ENCODE assay signal across 35 cellular contexts in the genomic region with DNA sequence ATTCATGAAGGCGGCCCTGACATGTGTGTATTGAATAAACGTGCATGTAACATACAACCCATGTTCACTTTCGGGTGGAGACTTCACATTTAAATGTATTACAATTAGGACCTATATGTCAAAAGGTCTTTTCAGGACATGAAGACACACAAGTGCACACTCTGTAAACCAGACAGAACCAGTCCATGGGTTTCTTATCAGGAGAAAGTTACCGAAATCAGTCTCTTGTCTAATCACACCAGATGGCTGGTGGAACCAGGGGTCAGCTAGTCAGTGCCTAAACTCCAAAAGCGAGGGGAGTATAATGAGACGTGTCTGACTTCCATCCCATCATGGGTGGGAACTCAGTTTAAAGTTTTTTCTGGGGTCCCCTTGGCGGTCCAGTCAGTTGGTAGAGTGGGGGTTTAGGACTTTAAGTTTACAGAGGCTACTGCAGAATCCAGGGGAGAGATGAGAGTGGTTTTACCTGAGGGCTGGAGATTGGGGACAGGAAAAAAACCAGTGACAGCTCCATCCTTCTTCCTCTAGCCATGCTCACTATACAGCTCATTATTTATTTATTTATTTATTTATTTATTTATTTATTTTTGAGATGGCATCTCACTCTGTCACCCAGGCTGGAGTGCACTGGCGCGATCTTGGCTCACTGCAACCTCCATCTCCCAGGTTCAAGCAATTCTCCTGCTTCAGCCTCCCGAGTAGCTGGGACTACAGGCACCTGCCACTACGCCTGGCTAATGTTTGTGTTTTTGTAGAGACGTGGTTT.
"Had no signal": no experiment of that assay in that cellular context is flagged by ENCODE, and none has a peak within 500 bp of the region (broad histone marks: within the 10 kb centered on the region; RNA-seq: fewer than 3 reads in every experiment).

No MANE protein-coding gene starts in this region.

- H3K4me1 ChIP-seq: adrenal gland, body of pancreas, breast epithelium had no signal

- H3K4me3 ChIP-seq: adrenal gland, body of pancreas, breast epithelium had no signal

- H3K9me3 Mint-ChIP-seq: activated B cell treated with CpG ODN at 0.5 μM for 24 hours; activated CD4-positive, alpha-beta memory T cell treated with anti-CD3 and anti-CD28 coated beads for 36 hours; activated naive CD8-positive, alpha-beta T cell treated with anti-CD3 and anti-CD28 coated beads for 36 hours; activated T-helper 1 cell treated with anti-CD3 and anti-CD28 coated beads, Interleukin-12 subunit alpha, Interleukin-12 subunit beta, Interleukin-2, Interleukin-4 antibody, amounts not matched to agents 30 ng/mL and 10 ng/mL and 1 ng/mL, durations not matched to agents 14 hours and 24 hours and 36 hours; T-helper 1 cell treated with Interleukin-12 subunit alpha and Interleukin-12 subunit beta and Interleukin-4 antibody, amounts not matched to agents 30 μg/mL and 1 μg/mL, for 36 hours; T-helper 2 cell treated with Interferon-gamma antibody and Interleukin-4, amounts not matched to agents 5 μg/mL and 100 μg/mL, for 36 hours had no signal

- ATAC-seq: activated CD8-positive, alpha-beta T cell treated with anti-CD3 and anti-CD28 coated beads for 36 hours; activated naive CD4-positive, alpha-beta T cell treated with anti-CD3 and anti-CD28 coated beads, Interleukin-2, amount 50 U/mL, for 72 hours; activated T-cell treated with anti-CD3 and anti-CD28 coated beads, Interleukin-2, amount 50 U/mL, for 4 hours; activated T-cell treated with anti-CD3 and anti-CD28 coated beads, Interleukin-2, amount 50 U/mL, for 72 hours; activated T-helper 17 cell treated with anti-CD3 and anti-CD28 coated beads, Interleukin-2, amount 50 U/mL, for 72 hours; body of pancreas had no signal

- H3K27ac ChIP-seq: adrenal gland, body of pancreas, brain microvascular endothelial cell, breast epithelium, VCaP had no signal

- H3K36me3 Mint-ChIP-seq: activated CD4-positive, alpha-beta memory T cell treated with anti-CD3 and anti-CD28 coated beads for 36 hours; activated naive CD4-positive, alpha-beta T cell treated with anti-CD3 and anti-CD28 coated beads, Interleukin-2, amount 50 U/mL, for 72 hours; activated naive CD8-positive, alpha-beta T cell treated with anti-CD3 and anti-CD28 coated beads for 36 hours had no signal

- H3K4me3 Mint-ChIP-seq: activated B cell treated with CpG ODN at 0.5 μM for 24 hours; activated CD4-positive, alpha-beta memory T cell treated with anti-CD3 and anti-CD28 coated beads for 36 hours; activated CD4-positive, alpha-beta T cell treated with anti-CD3 and anti-CD28 coated beads, Interleukin-2, amount 10 ng/mL, durations not matched to agents 24 days and 14 days; activated CD8-positive, alpha-beta T cell treated with anti-CD3 and anti-CD28 coated beads for 36 hours; activated naive CD4-positive, alpha-beta T cell treated with anti-CD3 and anti-CD28 coated beads for 36 hours; activated naive CD8-positive, alpha-beta T cell treated with anti-CD3 and anti-CD28 coated beads for 36 hours; activated T-cell treated with anti-CD3 and anti-CD28 coated beads, Interleukin-2, amount 50 U/mL, for 4 hours; activated T-cell treated with anti-CD3 and anti-CD28 coated beads, Interleukin-2, amount 50 U/mL, for 72 hours; activated T-helper 1 cell treated with anti-CD3 and anti-CD28 coated beads, Interleukin-12 subunit alpha, Interleukin-12 subunit beta, Interleukin-2, Interleukin-4 antibody, amounts not matched to agents 30 ng/mL and 10 ng/mL and 1 ng/mL, durations not matched to agents 14 hours and 24 hours and 36 hours; activated T-helper 17 cell treated with anti-CD3 and anti-CD28 coated beads, Interleukin-2, amount 50 U/mL, for 72 hours; T-helper 1 cell treated with Interleukin-12 subunit alpha and Interleukin-12 subunit beta and Interleukin-4 antibody, amounts not matched to agents 30 μg/mL and 1 μg/mL, for 36 hours; T-helper 2 cell treated with Interferon-gamma antibody and Interleukin-4, amounts not matched to agents 5 μg/mL and 100 μg/mL, for 36 hours had no signal

- H3K36me3 ChIP-seq: adrenal gland, brain microvascular endothelial cell, breast epithelium had no signal

- H3K9me3 ChIP-seq: adrenal gland, body of pancreas, breast epithelium had no signal

- H3K27me3 ChIP-seq: adrenal gland, body of pancreas, brain microvascular endothelial cell, breast epithelium had no signal

- H3K27ac Mint-ChIP-seq: activated B cell treated with CpG ODN at 0.5 μM for 24 hours; activated CD4-positive, alpha-beta memory T cell treated with anti-CD3 and anti-CD28 coated beads for 36 hours; activated CD4-positive, alpha-beta T cell treated with anti-CD3 and anti-CD28 coated beads, Interleukin-2, amount 10 ng/mL, durations not matched to agents 24 days and 14 days; activated CD8-positive, alpha-beta T cell treated with anti-CD3 and anti-CD28 coated beads for 36 hours; activated naive CD4-positive, alpha-beta T cell treated with anti-CD3 and anti-CD28 coated beads for 36 hours; activated naive CD4-positive, alpha-beta T cell treated with anti-CD3 and anti-CD28 coated beads, Interleukin-2, amount 50 U/mL, for 72 hours; activated naive CD8-positive, alpha-beta T cell treated with anti-CD3 and anti-CD28 coated beads for 36 hours; activated T-cell treated with anti-CD3 and anti-CD28 coated beads, Interleukin-2, amount 50 U/mL, for 72 hours; activated T-helper 1 cell treated with anti-CD3 and anti-CD28 coated beads, Interleukin-12 subunit alpha, Interleukin-12 subunit beta, Interleukin-2, Interleukin-4 antibody, amounts not matched to agents 30 ng/mL and 10 ng/mL and 1 ng/mL, durations not matched to agents 14 hours and 24 hours and 36 hours; activated T-helper 17 cell treated with anti-CD3 and anti-CD28 coated beads, Interleukin-2, amount 50 U/mL, for 72 hours; T-helper 1 cell treated with Interleukin-12 subunit alpha and Interleukin-12 subunit beta and Interleukin-4 antibody, amounts not matched to agents 30 μg/mL and 1 μg/mL, for 36 hours; T-helper 2 cell treated with Interferon-gamma antibody and Interleukin-4, amounts not matched to agents 5 μg/mL and 100 μg/mL, for 36 hours had no signal

- H3K27me3 Mint-ChIP-seq: activated B cell treated with CpG ODN at 0.5 μM for 24 hours; activated CD4-positive, alpha-beta T cell treated with anti-CD3 and anti-CD28 coated beads, Interleukin-2, amount 10 ng/mL, durations not matched to agents 24 days and 14 days had no signal

- DNase-seq: activated B cell treated with CpG ODN at 0.5 μM for 24 hours; activated CD4-positive, alpha-beta memory T cell treated with anti-CD3 and anti-CD28 coated beads for 36 hours; activated CD4-positive, alpha-beta T cell treated with anti-CD3 and anti-CD28 coated beads for 4 hours; activated CD4-positive, alpha-beta T cell treated with anti-CD3 and anti-CD28 coated beads, Interleukin-2, amount 10 ng/mL, durations not matched to agents 24 days and 14 days; activated CD4-positive, alpha-beta T cell treated with anti-CD3 and anti-CD28 coated beads, Interleukin-2, amount 50 U/mL, for 1 hour; activated CD4-positive, alpha-beta T cell treated with anti-CD3 and anti-CD28 coated beads, Interleukin-2, amount 50 U/mL, for 4 hours; activated CD4-positive, CD25-positive, alpha-beta regulatory T cell treated with anti-CD3 and anti-CD28 coated beads, Interleukin-2, amount 50 U/mL, for 72 hours; activated CD8-positive, alpha-beta memory T cell treated with anti-CD3 and anti-CD28 coated beads, Interleukin-2, amount 50 U/mL, for 4 hours; activated CD8-positive, alpha-beta T cell treated with anti-CD3 and anti-CD28 coated beads for 36 hours; activated effector memory CD4-positive, alpha-beta T cell treated with anti-CD3 and anti-CD28 coated beads, Interleukin-2, amount 50 U/mL, for 16 hours; activated gamma-delta T cell treated with Interleukin-2 at 50 U/mL for 16 hours; activated naive CD4-positive, alpha-beta T cell; activated naive CD4-positive, alpha-beta T cell treated with anti-CD3 and anti-CD28 coated beads for 36 hours; activated naive CD4-positive, alpha-beta T cell treated with anti-CD3 and anti-CD28 coated beads, Interleukin-2, amount 50 U/mL, for 16 hours; activated naive CD8-positive, alpha-beta T cell treated with anti-CD3 and anti-CD28 coated beads for 36 hours; activated T-cell treated with anti-CD3 and anti-CD28 coated beads for 4 hours; activated T-cell treated with anti-CD3 and anti-CD28 coated beads, Interleukin-2, amount 50 U/mL, for 1 hour; activated T-cell treated with anti-CD3 and anti-CD28 coated beads, Interleukin-2, amount 50 U/mL, for 4 hours; activated T-cell treated with anti-CD3 and anti-CD28 coated beads, Interleukin-2, amount 50 U/mL, for 72 hours; adrenal gland; amniotic stem cell; aorta; body of pancreas; brain microvascular endothelial cell; central memory CD4-positive, alpha-beta T cell; T-helper 1 cell; T-helper 2 cell; T-helper 9 cell had no signal

- H3K4me1 Mint-ChIP-seq: activated B cell treated with CpG ODN at 0.5 μM for 24 hours; activated CD4-positive, alpha-beta T cell treated with anti-CD3 and anti-CD28 coated beads, Interleukin-2, amount 10 ng/mL, durations not matched to agents 24 days and 14 days; activated naive CD8-positive, alpha-beta T cell treated with anti-CD3 and anti-CD28 coated beads for 36 hours; activated T-helper 17 cell treated with anti-CD3 and anti-CD28 coated beads, Interleukin-2, amount 50 U/mL, for 72 hours had no signal
